ENCODE assay signal across 35 cellular contexts in genomic region chr1:152946248-152946647, GRCh38. TPM values are rescaled to one million over a fixed set of nuclear protein-coding genes. Genes with fewer than 3 reads are reported as not detected.
"Had no signal": no experiment of that assay in that cellular context is flagged by ENCODE, and none has a peak within 500 bp of the region (broad histone marks: within the 10 kb centered on the region; RNA-seq: fewer than 3 reads in every experiment).

No MANE protein-coding gene starts in this region.

- H3K4me3 Mint-ChIP-seq: activated CD4-positive, alpha-beta memory T cell treated with anti-CD3 and anti-CD28 coated beads, Interleukin-2, amount 10 ng/mL, durations not matched to agents 7 days and 5 days; activated CD4-positive, alpha-beta T cell treated with anti-CD3 and anti-CD28 coated beads, Interleukin-2, amount 10 ng/mL, durations not matched to agents 7 days and 5 days; activated naive CD8-positive, alpha-beta T cell; activated T-cell treated with anti-CD3 and anti-CD28 coated beads, Interleukin-2, amount 50 U/mL, for 4 hours; activated T-helper 17 cell treated with anti-CD3 and anti-CD28 coated beads, Interleukin-2, amount 50 U/mL, for 72 hours; WTC11 had no signal

- H3K36me3 Mint-ChIP-seq: activated naive CD8-positive, alpha-beta T cell; WTC11 had no signal

- H3K27me3 Mint-ChIP-seq: activated CD4-positive, alpha-beta memory T cell treated with anti-CD3 and anti-CD28 coated beads, Interleukin-2, amount 10 ng/mL, durations not matched to agents 7 days and 5 days had no signal

- FAIRE-seq: astrocyte, endometrium, endothelial cell of umbilical vein, TTC549 had no signal

- ATAC-seq: activated T-cell treated with anti-CD3 and anti-CD28 coated beads, Interleukin-2, amount 50 U/mL, for 4 hours; activated T-helper 17 cell treated with anti-CD3 and anti-CD28 coated beads, Interleukin-2, amount 50 U/mL, for 72 hours; WTC11 had no signal

- H3K27ac ChIP-seq: brain microvascular endothelial cell, cardiac muscle cell, colonic mucosa, esophagus muscularis mucosa, VCaP had no signal

- H3K4me1 ChIP-seq: colonic mucosa, esophagus muscularis mucosa had no signal

- H3K27me3 ChIP-seq: brain microvascular endothelial cell, cardiac muscle cell, colonic mucosa, esophagus muscularis mucosa had no signal

- H3K36me3 ChIP-seq: brain microvascular endothelial cell, cardiac muscle cell, colonic mucosa, esophagus muscularis mucosa had no signal

- H3K9me3 ChIP-seq: colonic mucosa, esophagus muscularis mucosa had no signal

- H3K4me3 ChIP-seq: cardiac muscle cell, colonic mucosa, esophagus muscularis mucosa had no signal

- H3K27ac Mint-ChIP-seq: activated CD4-positive, alpha-beta memory T cell treated with anti-CD3 and anti-CD28 coated beads, Interleukin-2, amount 10 ng/mL, durations not matched to agents 7 days and 5 days; activated CD4-positive, alpha-beta T cell treated with anti-CD3 and anti-CD28 coated beads, Interleukin-2, amount 10 ng/mL, durations not matched to agents 7 days and 5 days; activated naive CD8-positive, alpha-beta T cell; activated T-helper 17 cell treated with anti-CD3 and anti-CD28 coated beads, Interleukin-2, amount 50 U/mL, for 72 hours; WTC11 had no signal

- H3K9me3 Mint-ChIP-seq: activated CD4-positive, alpha-beta memory T cell treated with anti-CD3 and anti-CD28 coated beads, Interleukin-2, amount 10 ng/mL, durations not matched to agents 7 days and 5 days; activated CD4-positive, alpha-beta T cell treated with anti-CD3 and anti-CD28 coated beads, Interleukin-2, amount 10 ng/mL, durations not matched to agents 7 days and 5 days; activated T-cell treated with anti-CD3 and anti-CD28 coated beads, Interleukin-2, amount 50 U/mL, for 4 hours; activated T-helper 17 cell treated with anti-CD3 and anti-CD28 coated beads, Interleukin-2, amount 50 U/mL, for 72 hours had no signal

- H3K4me1 Mint-ChIP-seq: activated CD4-positive, alpha-beta memory T cell treated with anti-CD3 and anti-CD28 coated beads, Interleukin-2, amount 10 ng/mL, durations not matched to agents 7 days and 5 days; activated CD4-positive, alpha-beta T cell treated with anti-CD3 and anti-CD28 coated beads, Interleukin-2, amount 10 ng/mL, durations not matched to agents 7 days and 5 days; activated T-helper 17 cell treated with anti-CD3 and anti-CD28 coated beads, Interleukin-2, amount 50 U/mL, for 72 hours; WTC11 had no signal

- DNase-seq: activated CD4-positive, alpha-beta memory T cell treated with anti-CD3 and anti-CD28 coated beads, Interleukin-2, amount 10 ng/mL, durations not matched to agents 7 days and 5 days; activated CD4-positive, alpha-beta T cell treated with anti-CD3 and anti-CD28 coated beads for 1 hour; activated CD4-positive, alpha-beta T cell treated with anti-CD3 and anti-CD28 coated beads for 4 hours; activated CD4-positive, alpha-beta T cell treated with anti-CD3 and anti-CD28 coated beads, Interleukin-2, amount 10 ng/mL, durations not matched to agents 7 days and 5 days; activated CD4-positive, alpha-beta T cell treated with anti-CD3 and anti-CD28 coated beads, Interleukin-2, amount 50 U/mL, for 4 hours; activated CD8-positive, alpha-beta memory T cell treated with anti-CD3 and anti-CD28 coated beads for 24 hours; activated effector memory CD4-positive, alpha-beta T cell treated with Interleukin-2 at 50 U/mL for 16 hours; activated gamma-delta T cell treated with Interleukin-2 at 50 U/mL for 16 hours; activated naive CD4-positive, alpha-beta T cell treated with anti-CD3 and anti-CD28 coated beads, Interleukin-2, amount 50 U/mL, for 16 hours; activated naive CD4-positive, alpha-beta T cell treated with Interleukin-2 at 50 U/mL for 16 hours; activated T-cell treated with anti-CD3 and anti-CD28 coated beads, Interleukin-2, amount 50 U/mL, for 4 hours; amniotic stem cell; anterior cingulate cortex; brain microvascular endothelial cell; central memory CD4-positive, alpha-beta T cell; cerebellar nuclear complex; colonic mucosa; effector CD8-positive, alpha-beta T cell; foreskin melanocyte; head of caudate nucleus; T-helper 2 cell had no signal

RNA-seq across cellular contexts. Expression of gene SPRR5, which starts 0.8 kb away (rescaled TPM):
- total RNA-seq: activated CD4-positive, alpha-beta memory T cell treated with anti-CD3 and anti-CD28 coated beads, Interleukin-2, amount 10 ng/mL, durations not matched to agents 7 days and 5 days; activated CD4-positive, alpha-beta T cell treated with anti-CD3 and anti-CD28 coated beads, Interleukin-2, amount 10 ng/mL, durations not matched to agents 7 days and 5 days; activated T-cell treated with anti-CD3 and anti-CD28 coated beads, Interleukin-2, amount 50 U/mL, for 4 hours; activated T-helper 17 cell treated with anti-CD3 and anti-CD28 coated beads, Interleukin-2, amount 50 U/mL, for 72 hours; astrocyte; cardiac muscle cell; colonic mucosa; dermis microvascular lymphatic vessel endothelial cell; endothelial cell of umbilical vein; epithelial cell of proximal tubule; esophagus muscularis mucosa; T-helper 1 cell treated with Interleukin-12 subunit alpha and Interleukin-12 subunit beta and Interleukin-4 antibody, amounts not matched to agents 30 ng/mL and 1 ng/mL, for 36 hours; WTC11 had no signal
- polyA plus RNA-seq: adipose tissue, cardiac muscle cell, endothelial cell of umbilical vein had no signal

RNA-seq across cellular contexts. Expression of gene SPRR4, which starts 24.2 kb away (rescaled TPM):
- total RNA-seq: activated CD4-positive, alpha-beta memory T cell treated with anti-CD3 and anti-CD28 coated beads, Interleukin-2, amount 10 ng/mL, durations not matched to agents 7 days and 5 days; activated CD4-positive, alpha-beta T cell treated with anti-CD3 and anti-CD28 coated beads, Interleukin-2, amount 10 ng/mL, durations not matched to agents 7 days and 5 days; activated T-cell treated with anti-CD3 and anti-CD28 coated beads, Interleukin-2, amount 50 U/mL, for 4 hours; activated T-helper 17 cell treated with anti-CD3 and anti-CD28 coated beads, Interleukin-2, amount 50 U/mL, for 72 hours; astrocyte; cardiac muscle cell; colonic mucosa; dermis microvascular lymphatic vessel endothelial cell; endothelial cell of umbilical vein; epithelial cell of proximal tubule; esophagus muscularis mucosa; T-helper 1 cell treated with Interleukin-12 subunit alpha and Interleukin-12 subunit beta and Interleukin-4 antibody, amounts not matched to agents 30 ng/mL and 1 ng/mL, for 36 hours; WTC11 had no signal
- polyA plus RNA-seq: adipose tissue, cardiac muscle cell, endothelial cell of umbilical vein had no signal

RNA-seq across cellular contexts. Expression of gene SPRR1A, which starts 37.6 kb away (rescaled TPM):
- total RNA-seq: activated CD4-positive, alpha-beta memory T cell treated with anti-CD3 and anti-CD28 coated beads, Interleukin-2, amount 10 ng/mL, durations not matched to agents 7 days and 5 days; activated CD4-positive, alpha-beta T cell treated with anti-CD3 and anti-CD28 coated beads, Interleukin-2, amount 10 ng/mL, durations not matched to agents 7 days and 5 days; activated T-cell treated with anti-CD3 and anti-CD28 coated beads, Interleukin-2, amount 50 U/mL, for 4 hours; activated T-helper 17 cell treated with anti-CD3 and anti-CD28 coated beads, Interleukin-2, amount 50 U/mL, for 72 hours; astrocyte; cardiac muscle cell; colonic mucosa; dermis microvascular lymphatic vessel endothelial cell; endothelial cell of umbilical vein; epithelial cell of proximal tubule; esophagus muscularis mucosa; T-helper 1 cell treated with Interleukin-12 subunit alpha and Interleukin-12 subunit beta and Interleukin-4 antibody, amounts not matched to agents 30 ng/mL and 1 ng/mL, for 36 hours; WTC11 had no signal
- polyA plus RNA-seq: cardiac muscle cell, endothelial cell of umbilical vein had no signal

RNA-seq across cellular contexts. Expression of gene IVL, which starts 37.9 kb away (rescaled TPM):
- total RNA-seq: activated CD4-positive, alpha-beta memory T cell treated with anti-CD3 and anti-CD28 coated beads, Interleukin-2, amount 10 ng/mL, durations not matched to agents 7 days and 5 days; activated CD4-positive, alpha-beta T cell treated with anti-CD3 and anti-CD28 coated beads, Interleukin-2, amount 10 ng/mL, durations not matched to agents 7 days and 5 days; activated T-cell treated with anti-CD3 and anti-CD28 coated beads, Interleukin-2, amount 50 U/mL, for 4 hours; activated T-helper 17 cell treated with anti-CD3 and anti-CD28 coated beads, Interleukin-2, amount 50 U/mL, for 72 hours; cardiac muscle cell; colonic mucosa; dermis microvascular lymphatic vessel endothelial cell; endothelial cell of umbilical vein; esophagus muscularis mucosa; T-helper 1 cell treated with Interleukin-12 subunit alpha and Interleukin-12 subunit beta and Interleukin-4 antibody, amounts not matched to agents 30 ng/mL and 1 ng/mL, for 36 hours; WTC11 had no signal
- polyA plus RNA-seq: cardiac muscle cell, endothelial cell of umbilical vein had no signal

RNA-seq across cellular contexts. Expression of gene SPRR3, which starts 55.3 kb away (rescaled TPM):
- total RNA-seq: activated CD4-positive, alpha-beta memory T cell treated with anti-CD3 and anti-CD28 coated beads, Interleukin-2, amount 10 ng/mL, durations not matched to agents 7 days and 5 days; activated CD4-positive, alpha-beta T cell treated with anti-CD3 and anti-CD28 coated beads, Interleukin-2, amount 10 ng/mL, durations not matched to agents 7 days and 5 days; activated T-cell treated with anti-CD3 and anti-CD28 coated beads, Interleukin-2, amount 50 U/mL, for 4 hours; activated T-helper 17 cell treated with anti-CD3 and anti-CD28 coated beads, Interleukin-2, amount 50 U/mL, for 72 hours; cardiac muscle cell; colonic mucosa; dermis microvascular lymphatic vessel endothelial cell; endothelial cell of umbilical vein; epithelial cell of proximal tubule; T-helper 1 cell treated with Interleukin-12 subunit alpha and Interleukin-12 subunit beta and Interleukin-4 antibody, amounts not matched to agents 30 ng/mL and 1 ng/mL, for 36 hours; WTC11 had no signal
- polyA plus RNA-seq: cardiac muscle cell, endothelial cell of umbilical vein had no signal
